8 cellular contexts compared by ENCODE assay signal in the genomic region with DNA sequence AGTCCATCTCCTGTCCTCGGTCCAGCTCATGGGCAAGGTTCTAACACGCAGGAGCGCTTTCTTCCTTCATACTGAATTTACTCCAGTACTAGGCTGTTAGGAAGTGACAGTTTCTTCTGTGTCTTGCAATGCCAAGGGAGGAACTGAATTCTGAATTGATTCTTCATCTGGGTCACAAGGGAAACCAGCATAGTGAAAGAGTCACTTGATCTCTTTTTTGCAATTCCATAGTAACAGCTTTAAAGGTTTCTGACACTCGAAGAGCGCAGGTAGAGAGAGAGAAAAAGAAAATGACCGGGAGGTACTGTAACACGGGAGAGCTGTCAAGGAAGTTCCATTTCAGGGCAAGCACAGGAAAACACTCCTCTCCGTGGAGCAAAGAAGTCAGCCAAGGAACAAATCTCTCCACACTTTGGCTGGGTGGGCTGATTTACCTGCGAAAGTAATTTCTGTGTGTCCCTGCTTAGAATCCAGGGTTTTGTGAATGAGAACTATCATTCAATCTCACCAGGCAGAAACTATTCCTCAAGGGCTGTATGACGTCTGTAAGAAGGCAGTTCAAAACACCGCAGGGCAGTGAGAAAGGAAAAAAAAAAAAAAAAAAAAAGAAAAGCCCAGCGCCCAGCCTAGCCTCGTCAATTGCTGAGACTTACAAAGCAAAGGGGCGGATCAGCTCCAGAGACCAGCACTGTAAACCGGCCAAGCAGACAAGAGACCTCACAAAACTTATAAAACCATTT.
DNase-seq lines count a peak whose midpoint lies in the region; ATAC-seq, FAIRE-seq and TF ChIP-seq lines count a peak whose summit lies in the region.

No MANE protein-coding gene starts in this region.

- H2BK15ac ChIP-seq in IMR-90 (ENCODE audit: low read depth, low read length): no peak overlapping the region

- no peaks in the 10 kb centered on the region for H3K36me3 ChIP-seq in IMR-90 (ENCODE audit: control insufficient read depth, insufficient read depth, low read length)
- H3K36me3 ChIP-seq in mammary epithelial cell (ENCODE audit: insufficient read depth, low read length): no peaks in the 10 kb centered on the region
- no peaks in the 10 kb centered on the region for H3K36me3 ChIP-seq in keratinocyte (ENCODE audit: control insufficient read depth in 2 of 2, extremely low read depth in 1 of 2, insufficient read depth in 2 of 2, low read length in 2 of 2)
- H3K36me3 ChIP-seq in skeletal muscle tissue (ENCODE audit: control insufficient read depth in 3 of 3, insufficient read depth in 3 of 3, low read length in 3 of 3): no peaks in the 10 kb centered on the region
- no peaks in the 10 kb centered on the region for H3K36me3 ChIP-seq in OCI-LY7 (ENCODE audit: insufficient read depth, low read length)

- intact Hi-C loops in IMR-90 (cut with micrococcal nuclease) (no loop called here), mammary epithelial cell (cut with micrococcal nuclease) (loop anchor here (1.0 kb wide), 1 partner anchor 81 kb away; no protein-coding TSS in a partner anchor), OCI-LY7 (cut with micrococcal nuclease; ENCODE audit: unreplicated experiment) (no loop called here)

- CTCF ChIA-PET in AG04449 (lab: Yijun Ruan, JAX) (no interaction called here), IMR-90 (lab: Yijun Ruan, JAX) (no interaction called here), mammary epithelial cell (lab: Charles Lee; ENCODE audit: low non-redundant PET) (no interaction called here), OCI-LY7 (lab: Charles Lee; ENCODE audit: unreplicated experiment) (no interaction called here)

- H3K4me2 ChIP-seq in IMR-90 (ENCODE audit: low read depth, low read length) (peak overlapping the region; percentile 95), mammary epithelial cell (ENCODE audit: insufficient read depth, low read depth, low read length) (peak overlapping the region; percentile 95), keratinocyte (ENCODE audit: control insufficient read depth, extremely low read depth, insufficient read depth, low read depth, low read length) (peak overlapping the region; percentile 70), OCI-LY7 (ENCODE audit: low read length) (no peak overlapping the region)

- no peak overlapping the region for H3K27ac ChIP-seq in IMR-90 (ENCODE audit: insufficient read depth, low read length)
- peak overlapping the region; percentile 95 for H3K27ac ChIP-seq in mammary epithelial cell (ENCODE audit: insufficient read depth, low read depth, low read length)
- peak overlapping the region; percentile 74 for H3K27ac ChIP-seq in keratinocyte (ENCODE audit: control insufficient read depth, insufficient read depth, low read length)
- H3K27ac ChIP-seq in skeletal muscle tissue (ENCODE audit: low read depth, low read length): peak overlapping the region; percentile 67
- no peak overlapping the region for H3K27ac ChIP-seq in OCI-LY7 (ENCODE audit: low read depth, low read length, poor library complexity, severe bottlenecking)

- H3K79me2 ChIP-seq in mammary epithelial cell (ENCODE audit: insufficient read depth, low read length) (no peaks in the 10 kb centered on the region), keratinocyte (ENCODE audit: control insufficient read depth, insufficient read depth, low read length) (no peaks in the 10 kb centered on the region), OCI-LY7 (ENCODE audit: insufficient read depth, low read depth, low read length) (no peaks in the 10 kb centered on the region)

- H2AFZ ChIP-seq in IMR-90 (replicated peaks; ENCODE audit: low read length, poor library complexity) (peak overlapping the region; percentile 6), mammary epithelial cell (ENCODE audit: low read depth, low read length) (peak overlapping the region; percentile 99), keratinocyte (ENCODE audit: control insufficient read depth, low read length) (peak overlapping the region; percentile 27), OCI-LY7 (ENCODE audit: low read length) (no peak overlapping the region)

- H4K8ac ChIP-seq in IMR-90 (ENCODE audit: low read depth in 2 of 2, low read length in 2 of 2): no peak overlapping the region

- H3K9me1 ChIP-seq in IMR-90 (ENCODE audit: insufficient read depth, low read length) (no peaks in the 10 kb centered on the region), keratinocyte (ENCODE audit: control insufficient read depth, extremely low read depth, insufficient read depth, low read length) (no peaks in the 10 kb centered on the region)

- no CpG with 5 or more reads among the region's 15 CpGs for WGBS in IMR-90 (ENCODE audit: extremely low coverage in 2 of 2, insufficient read length in 1 of 2), 2 experiments
- 1% methylated on average over 12 of the region's 15 CpGs for WGBS in mammary epithelial cell (ENCODE audit: low coverage, missing lambda C conversion rate)

- TF ChIP-seq POLR2A in IMR-90 (IDR thresholded peaks at IDR 0.05; ENCODE audit: low read depth, low read length): no peak

- no peaks in the 10 kb centered on the region for H3K79me1 ChIP-seq in IMR-90 (ENCODE audit: low read depth in 1 of 2, low read length in 2 of 2)

- dilution Hi-C loops in IMR-90 (cut with HindIII; ENCODE audit: low sequenced_read_pairs, unreplicated experiment) (no loop called here), mammary epithelial cell (cut with HindIII; ENCODE audit: low sequenced_read_pairs) (loop anchor here (5.0 kb wide), 1 partner anchor 88 kb away; no protein-coding TSS in a partner anchor), keratinocyte (cut with MboI; ENCODE audit: extremely low pct_ligation_motif_present, low sequenced_read_pairs) (no loop called here)

- H3K4me1 ChIP-seq in IMR-90 (ENCODE audit: control insufficient read depth, insufficient read depth, low read length): no peaks in the 10 kb centered on the region
- peaks cover 8% of the 10 kb centered on the region for H3K4me1 ChIP-seq in mammary epithelial cell (ENCODE audit: insufficient read depth, low read length)
- peaks cover 11% of the 10 kb centered on the region for H3K4me1 ChIP-seq in keratinocyte (ENCODE audit: control insufficient read depth, extremely low read depth, insufficient read depth, low read length)
- H3K4me1 ChIP-seq in skeletal muscle tissue (ENCODE audit: control insufficient read depth in 3 of 3, insufficient read depth in 3 of 3, low read length in 3 of 3): peaks cover 15 to 16% (median 15%) of the 10 kb centered on the region in 3 donors
- no peaks in the 10 kb centered on the region for H3K4me1 ChIP-seq in OCI-LY7 (ENCODE audit: insufficient read depth, low read length, poor library complexity, severe bottlenecking)

- H3K4me3 ChIP-seq in AG04449 (ENCODE audit: low read depth, low read length): peak overlapping the region; percentile 39
- peak overlapping the region; percentile 32 for H3K4me3 ChIP-seq in IMR-90 (ENCODE audit: insufficient read depth, low read depth, low read length)
- H3K4me3 ChIP-seq in mammary epithelial cell (replicated peaks in 1 of 3; ENCODE audit: insufficient read depth in 1 of 3, low read depth in 2 of 3, low read length in 3 of 3): peak overlapping the region; percentile 46 to 93 (median 80)
- peak overlapping the region; percentile 20 to 85 (median 37) for H3K4me3 ChIP-seq in keratinocyte (ENCODE audit: control insufficient read depth in 2 of 3, extremely low read depth in 1 of 3, insufficient read depth in 2 of 3, low read depth in 1 of 3, low read length in 3 of 3)
- H3K4me3 ChIP-seq in skeletal muscle tissue (ENCODE audit: low read length in 3 of 3): peak overlapping the region; percentile 56 to 69 (median 58)
- no peak overlapping the region for H3K4me3 ChIP-seq in OCI-LY7 (ENCODE audit: low read depth, low read length, poor library complexity, severe bottlenecking)

- H3K27me3 ChIP-seq in IMR-90 (ENCODE audit: control insufficient read depth, insufficient read depth, low read length) (no peaks in the 10 kb centered on the region; the same call in 1 of the 2 replicates), mammary epithelial cell (ENCODE audit: insufficient read depth, low read length) (no peaks in the 10 kb centered on the region), keratinocyte (ENCODE audit: control insufficient read depth, extremely low read depth, insufficient read depth, low read length) (no peaks in the 10 kb centered on the region), skeletal muscle tissue (ENCODE audit: control insufficient read depth in 3 of 3, insufficient read depth in 3 of 3, low read length in 3 of 3) (no peaks in the 10 kb centered on the region)

- H3K56ac ChIP-seq in IMR-90 (ENCODE audit: extremely low read depth, insufficient read depth, low read length): no peak overlapping the region

- H2BK120ac ChIP-seq in IMR-90 (ENCODE audit: low read depth, low read length): no peak overlapping the region

- no peak overlapping the region for H2AK9ac ChIP-seq in IMR-90 (replicated peaks; ENCODE audit: low read depth, low read length, poor library complexity)

- no peak overlapping the region for H4K5ac ChIP-seq in IMR-90 (ENCODE audit: low read depth, low read length)

- H3K23ac ChIP-seq in IMR-90 (ENCODE audit: low read depth, low read length): no peak overlapping the region

- H3K9me2 ChIP-seq in OCI-LY7 (ENCODE audit: insufficient read depth, low read length): no peaks in the 10 kb centered on the region

- H4K20me1 ChIP-seq in IMR-90 (ENCODE audit: insufficient read depth, low read length) (no peaks in the 10 kb centered on the region), mammary epithelial cell (ENCODE audit: insufficient read depth, low read length) (no peaks in the 10 kb centered on the region), keratinocyte (ENCODE audit: control insufficient read depth, extremely low read depth, insufficient read depth, low read length) (no peaks in the 10 kb centered on the region), OCI-LY7 (ENCODE audit: insufficient read depth, low read length) (no peaks in the 10 kb centered on the region)

- FAIRE-seq in keratinocyte (lab: Jason Lieb, UNC): peak; percentile 89

- no peak for TF ChIP-seq RAD21 in IMR-90 (IDR thresholded peaks at IDR 0.05; ENCODE audit: low read length)

- H3K18ac ChIP-seq in IMR-90 (ENCODE audit: low read depth, low read length): no peak overlapping the region

- no peak for DNase-seq in AG04449 (ENCODE audit: low read depth, low spot score)
- peak; percentile 6 for DNase-seq in IMR-90
- DNase-seq in mammary epithelial cell: peak; percentile 85
- no peak for DNase-seq in keratinocyte (ENCODE audit: low read depth, low spot score)
- no peak for DNase-seq in OCI-LY7 (ENCODE audit: low spot score)
- DNase-seq in NK-92 treated with Interleukin-12 subunit alpha and Interleukin-12 subunit beta, amount 100 ng/mL, for 24 hours (lab: John Stamatoyannopoulos, UW): no peak
- no peak for DNase-seq in activated CD8-positive, alpha-beta memory T cell treated with anti-CD3 and anti-CD28 coated beads for 24 hours

- no peak overlapping the region for H2BK5ac ChIP-seq in IMR-90 (ENCODE audit: low read depth, low read length, poor library complexity, severe bottlenecking)

- H3K14ac ChIP-seq in IMR-90 (replicated peaks; ENCODE audit: low read depth, low read length): no peak overlapping the region

- H2BK20ac ChIP-seq in IMR-90 (ENCODE audit: low read depth, low read length): no peak overlapping the region

- BruUV-seq in IMR-90 (replicated peaks; lab: Mats Ljungman, UMichigan) (no TSS peak), mammary epithelial cell (replicated peaks; lab: Mats Ljungman, UMichigan) (TSS peak; percentile 18), OCI-LY7 (replicated peaks; lab: Mats Ljungman, UMichigan) (no TSS peak)

- in situ Hi-C loops in IMR-90 (cut with MboI; ENCODE audit: low sequenced_read_pairs) (no loop called here), mammary epithelial cell (cut with MboI; ENCODE audit: low sequenced_read_pairs in 2 of 2) (no loop called here)

- H3K4ac ChIP-seq in IMR-90 (ENCODE audit: low read depth, low read length): no peak overlapping the region

- H2AK5ac ChIP-seq in IMR-90 (ENCODE audit: low read depth, low read length): no peak overlapping the region

- H4K91ac ChIP-seq in IMR-90 (ENCODE audit: insufficient read depth, low read depth, low read length): no peak overlapping the region

- H3K9ac ChIP-seq in IMR-90 (ENCODE audit: low read depth, low read length): 0 out of 2 replicates have a peak overlapping the region, but pooled peaks have one; percentile 22
- peak overlapping the region; percentile 98 for H3K9ac ChIP-seq in mammary epithelial cell (ENCODE audit: insufficient read depth, low read length)
- H3K9ac ChIP-seq in keratinocyte (ENCODE audit: control insufficient read depth, extremely low read depth, insufficient read depth, low read length): peak overlapping the region; percentile 77
- H3K9ac ChIP-seq in skeletal muscle tissue (ENCODE audit: low read depth in 1 of 3, low read length in 3 of 3): peak overlapping the region; percentile 40 to 60 (median 58)

- no peak for TF ChIP-seq CTCF in AG04449 (IDR thresholded peaks at IDR 0.05; ENCODE audit: insufficient read depth, low read length, missing control alignments)
- TF ChIP-seq CTCF in IMR-90 (conservative IDR thresholded peaks at IDR 0.05; ENCODE audit: low read depth, low read length): no peak
- TF ChIP-seq CTCF in mammary epithelial cell (conservative IDR thresholded peaks at IDR 0.05 in 1 of 2, IDR thresholded peaks at IDR 0.05 in 1 of 2; ENCODE audit: extremely low read depth in 1 of 2, insufficient read depth in 1 of 2, low read depth in 1 of 2, low read length in 2 of 2): no peak
- no peak for TF ChIP-seq CTCF in keratinocyte (optimal IDR thresholded peaks at IDR 0.05 in 1 of 3, IDR thresholded peaks at IDR 0.05 in 1 of 3, conservative IDR thresholded peaks at IDR 0.05 in 1 of 3; ENCODE audit: extremely low read depth in 1 of 3, insufficient read depth in 2 of 3, low read length in 3 of 3)
- no peak for TF ChIP-seq CTCF in OCI-LY7 (conservative IDR thresholded peaks at IDR 0.05; ENCODE audit: low read length)

- no peaks in the 10 kb centered on the region for H3K9me3 ChIP-seq in IMR-90 (ENCODE audit: control insufficient read depth, insufficient read depth, low read length)
- H3K9me3 ChIP-seq in mammary epithelial cell (replicated peaks; ENCODE audit: insufficient read depth, low read length): no peaks in the 10 kb centered on the region
- no peaks in the 10 kb centered on the region for H3K9me3 ChIP-seq in keratinocyte (ENCODE audit: control insufficient read depth, low read depth, low read length)
- H3K9me3 ChIP-seq in skeletal muscle tissue (ENCODE audit: control insufficient read depth in 3 of 3, low read length in 3 of 3): no peaks in the 10 kb centered on the region
- H3K9me3 ChIP-seq in OCI-LY7 (ENCODE audit: low read length): no peaks in the 10 kb centered on the region

- peak; percentile 48; the same call in 1 of the 2 replicates for ATAC-seq in IMR-90 (ENCODE audit: low read depth)

- POLR2A ChIA-PET in AG04449 (lab: Yijun Ruan, JAX): no interaction called here
- POLR2A ChIA-PET in IMR-90 (lab: Charles Lee; ENCODE audit: unreplicated experiment): no interaction called here
- POLR2A ChIA-PET in OCI-LY7 (lab: Charles Lee): no interaction called here

Comparison
In these comparisons a context has a peak if more than half of its experiments do, and no peak if none do; other contexts are left out.
1. DNase-seq: peak in IMR-90 (single experiment) and mammary epithelial cell (single experiment); none in AG04449 (single experiment), keratinocyte (single experiment), OCI-LY7 (single experiment), NK-92 treated with Interleukin-12 subunit alpha and Interleukin-12 subunit beta, amount 100 ng/mL, for 24 hours (single experiment) and activated CD8-positive, alpha-beta memory T cell treated with anti-CD3 and anti-CD28 coated beads for 24 hours (single experiment).
2. H3K27ac ChIP-seq: peak in mammary epithelial cell (single experiment), keratinocyte (single experiment) and skeletal muscle tissue (single experiment); none in IMR-90 (single experiment) and OCI-LY7 (single experiment).
3. H3K9ac ChIP-seq: peak in every context shown above with its lines; median percentile 98 in mammary epithelial cell; 77 in keratinocyte; 58 in skeletal muscle tissue; 22 in IMR-90.